8 cellular contexts compared by ENCODE assay signal in the genomic region with DNA sequence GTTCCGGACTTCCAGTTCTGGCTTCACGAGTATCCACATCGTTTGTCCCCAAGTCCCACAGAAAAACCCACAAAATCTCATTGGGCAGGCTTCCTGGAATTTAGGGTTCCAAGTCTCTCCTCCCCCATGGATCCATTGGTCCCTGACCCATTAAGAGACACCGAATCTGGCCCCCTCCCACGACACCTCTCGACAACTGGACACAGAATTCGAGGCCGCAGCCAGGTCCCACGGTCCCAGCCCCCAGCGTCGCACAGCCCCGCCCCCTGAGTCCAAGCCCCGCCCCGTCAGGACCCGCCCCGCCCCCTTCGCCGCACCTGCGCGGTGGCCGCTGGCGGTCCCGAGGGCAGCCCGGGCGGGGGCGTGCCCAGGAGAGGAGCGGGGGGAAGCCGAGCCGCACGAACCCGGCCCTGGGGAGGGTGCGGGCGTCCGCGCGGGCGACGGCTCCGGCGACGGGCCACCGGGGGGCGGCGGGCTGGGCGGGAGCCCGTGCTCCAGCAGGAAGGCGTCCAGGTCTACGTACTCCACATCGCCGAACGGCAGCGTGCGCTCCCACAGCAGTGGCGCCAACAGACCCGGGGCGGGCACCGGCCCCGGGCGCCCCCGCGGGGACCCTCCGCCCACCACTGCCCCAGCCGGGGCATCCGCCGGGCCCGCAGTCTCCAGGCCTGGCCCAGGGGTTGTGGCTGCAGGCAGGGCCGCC. TPM values are rescaled to one million over a fixed set of nuclear protein-coding genes. Genes with fewer than 3 reads are reported as not detected.
DNase-seq lines count a peak whose midpoint lies in the region; ATAC-seq, FAIRE-seq and TF ChIP-seq lines count a peak whose summit lies in the region.

No MANE protein-coding gene starts in this region.

- RAD21 ChIA-PET in GM12878 (lab: Charles Lee; ENCODE audit: unreplicated experiment) = interaction anchor here (2.7 kb wide), 1 partner anchor 11 kb away, joined by 10 read pairs; no protein-coding TSS in a partner anchor

- no peak for FAIRE-seq in GM12878 (lab: Jason Lieb, UNC)

- WGBS in GM12878 (ENCODE audit: insufficient coverage, insufficient replicate concordance, low lambda C conversion rate, missing lambda C conversion rate) = 2% methylated on average over 24 of the region's 67 CpGs
- 1 to 5% (median 1%) methylated on average over 12 to 67 of the region's 67 CpGs for WGBS in spleen, 5 donors

- DNase-seq in EL = peak; percentile 51
- peak; percentile 66 for DNase-seq in KBM-7
- DNase-seq in T-helper 9 cell = peak; percentile 74
- no peak for DNase-seq in GM12878 (ENCODE audit: low read depth, low spot score)
- peak; percentile 95 for DNase-seq in spleen
- DNase-seq in NCI-H128 (lab: John Stamatoyannopoulos, UW; ENCODE audit: unreplicated experiment) = no peak
- no peak for DNase-seq in HPDE6-E6E7 (ENCODE audit: extremely low spot score)

- H3K4me3 ChIP-seq in GM12878 = peak overlapping the region; percentile 89
- peak overlapping the region; percentile 83 for H3K4me3 ChIP-seq in iPS-20b (ENCODE audit: low read length)
- H3K4me3 ChIP-seq in spleen = peak overlapping the region; percentile 57 to 98 (median 77)

- H2AFZ ChIP-seq in GM12878 (ENCODE audit: control insufficient read depth, low read depth, low read length) = peak overlapping the region; percentile 64

- SMC1A ChIA-PET in GM12878 (lab: Charles Lee; ENCODE audit: uncharacterized antibody, unreplicated experiment) = interaction anchor here (2.8 kb wide), 1 partner anchor 12 kb away, joined by 22 read pairs; no protein-coding TSS in a partner anchor

- TF ChIP-seq CTCF in GM12878 (IDR thresholded peaks at IDR 0.05 in 2 of 3, conservative IDR thresholded peaks at IDR 0.05 in 1 of 3; ENCODE audit: control insufficient read depth in 2 of 3, extremely low read depth in 1 of 3, insufficient read depth in 1 of 3, low read depth in 3 of 3, low read length in 3 of 3) (no peak), spleen (IDR thresholded peaks at IDR 0.05 in 8 of 11, conservative IDR thresholded peaks at IDR 0.05 in 3 of 11) (peak in 1 of 11 experiments; percentile 15)

- peak overlapping the region; percentile 79 for H3K27ac ChIP-seq in GM12878 (ENCODE audit: control insufficient read depth, insufficient read depth)
- no peak overlapping the region for H3K27ac ChIP-seq in iPS-20b (ENCODE audit: low read length)
- peak overlapping the region; percentile 92 to 98 (median 95) for H3K27ac ChIP-seq in spleen

- peaks cover 5% of the 10 kb centered on the region for H3K79me2 ChIP-seq in GM12878 (ENCODE audit: control insufficient read depth, insufficient read depth, low read length)

- H3K4me1 ChIP-seq in GM12878 (ENCODE audit: control insufficient read depth, insufficient read depth, low read length) = peaks cover 28% of the 10 kb centered on the region
- peaks cover 22% of the 10 kb centered on the region; the same call in 1 of the 2 replicates for H3K4me1 ChIP-seq in iPS-20b (ENCODE audit: insufficient read depth, low read length)
- H3K4me1 ChIP-seq in spleen = peaks cover 40 to 92% (median 72%) of the 10 kb centered on the region in 6 donors

- peak; percentile 42 for ATAC-seq in GM12878

- no peak for TF ChIP-seq RAD21 in GM12878 (IDR thresholded peaks at IDR 0.05; ENCODE audit: insufficient read depth, low read depth, low read length)

- H4K20me1 ChIP-seq in GM12878 (ENCODE audit: control insufficient read depth, insufficient read depth) = no peaks in the 10 kb centered on the region

- no TSS peak for BruUV-seq in GM12878 (replicated peaks; lab: Mats Ljungman, UMichigan)

- H3K36me3 ChIP-seq in GM12878 (ENCODE audit: control insufficient read depth in 2 of 2, insufficient read depth in 2 of 2, low read length in 1 of 2) = peaks cover 0 to 3% of the 10 kb centered on the region in 2 experiments; a peak in 2 of 4 replicates
- H3K36me3 ChIP-seq in iPS-20b (ENCODE audit: insufficient read depth, low read depth, low read length) = peaks cover 11% of the 10 kb centered on the region; the same call in 1 of the 2 replicates
- H3K36me3 ChIP-seq in spleen = peaks cover 0 to 31% (median 20%) of the 10 kb centered on the region in 6 donors

- TF ChIP-seq EP300 in GM12878 (IDR thresholded peaks at IDR 0.05; ENCODE audit: borderline replicate concordance in 1 of 2, control insufficient read depth in 1 of 2, low read depth in 2 of 2, low read length in 2 of 2) = no peak

- CTCF ChIA-PET in GM12878 (lab: Yijun Ruan, JAX) = interaction anchor here (2.1 to 2.3 kb wide), 2 partner anchors 10 to 12 kb away, joined by 9 to 10 read pairs; a partner anchor contains a TSS

- peak overlapping the region; percentile 92 for H3K4me2 ChIP-seq in GM12878 (ENCODE audit: control insufficient read depth, insufficient read depth)

- intact Hi-C loops in GM12878 (cut with micrococcal nuclease; ENCODE audit: unreplicated experiment) = loop anchor here (10.0 kb wide), 1 partner anchor 329 kb away; a partner anchor contains a TSS
- intact Hi-C loops in spleen (cut with DNase I; ENCODE audit: low total_unique reads) = no loop called here

- peak; percentile 72 for TF ChIP-seq POLR2A in GM12878 (IDR thresholded peaks at IDR 0.05; ENCODE audit: low read depth, low read length)
- TF ChIP-seq POLR2A in spleen (IDR thresholded peaks at IDR 0.05) = peak in 1 of 3 donors; percentile 5

- POLR2A ChIA-PET in GM12878 (lab: Charles Lee) = interaction anchor here (0.6 to 3.3 kb wide), 3 partner anchors 9 to 18 kb away, joined by 5 to 62 read pairs (median 8); a partner anchor contains a TSS

- no peaks in the 10 kb centered on the region for H3K9me3 ChIP-seq in GM12878 (replicated peaks; ENCODE audit: control insufficient read depth, insufficient read depth, low read length)
- H3K9me3 ChIP-seq in iPS-20b (ENCODE audit: insufficient read depth, low read depth, low read length) = no peaks in the 10 kb centered on the region
- H3K9me3 ChIP-seq in spleen = no peaks in the 10 kb centered on the region

- H3K9ac ChIP-seq in GM12878 (ENCODE audit: control insufficient read depth, insufficient read depth, low read length) (peak overlapping the region; percentile 79), iPS-20b (ENCODE audit: low read depth, low read length) (peak overlapping the region; percentile 61; the same call in 1 of the 2 replicates)

- H3K27me3 ChIP-seq in GM12878 (replicated peaks in 1 of 2; ENCODE audit: control insufficient read depth in 2 of 2, insufficient read depth in 2 of 2, low read length in 1 of 2) (no peaks in the 10 kb centered on the region), iPS-20b (ENCODE audit: insufficient read depth, low read length) (peaks cover 12% of the 10 kb centered on the region; the same call in 1 of the 2 replicates), spleen (replicated peaks in 1 of 7) (no peaks in the 10 kb centered on the region)

- in situ Hi-C loops in KBM-7 (cut with MboI; ENCODE audit: low pct_unique_long_range_greater_than_20kb, low sequenced_read_pairs) = no loop called here
- in situ Hi-C loops in GM12878 (cut with MboI) = loop anchor here (25.0 kb wide), 1 partner anchor 1252 kb away; a partner anchor contains a TSS

RNA-seq across cellular contexts. Expression of a gene that starts 1.8 kb away (rescaled TPM):
- total RNA-seq in GM12878 (2013; cell fraction: nucleolus; rRNA removed) = 18.1 and 21.7 TPM in 2 replicates
- total RNA-seq in GM12878 (2014; rRNA removed) (10.5 and 10.6 TPM in 2 replicates), GM12878 (2014; rRNA removed; fragmentation: Illumina TruSeq; extraction: Trizol) (7.0 and 8.1 TPM in 2 replicates), GM12878 (2021) (6.7 and 7.3 TPM in 2 replicates), spleen (10 to 100 TPM; 11.4 to 29.5 (median 22.5) TPM)
- polyA plus RNA-seq in GM12878 (2011; ENCODE audit: low read depth) = 5.0 TPM
- polyA plus RNA-seq in GM12878 (2011; rRNA removed) (6.0 and 9.8 TPM in 2 replicates), GM12878 (2014; fragmentation: Illumina TruSeq; extraction: Trizol) (5.0 and 5.1 TPM in 2 replicates), GM12878 (2014; fragmentation: Nextera tagmentation; extraction: Ambion mirVana) (1 to 10 TPM; 2.0 to 2.6 TPM), GM12878 (2014; rRNA removed) (9.4 and 9.7 TPM in 2 replicates), GM12878 (2016; fragmentation: Nextera tagmentation; extraction: Ambion mirVana) (1 to 10 TPM; 4.0 to 7.1 TPM), spleen (10 to 100 TPM; 21.8 to 26.8 (median 24.1) TPM)
- 13.1 and 14.1 TPM in 2 replicates for polyA plus RNA-seq in GM12878 (2011; cell fraction: cytosol; rRNA removed)
- 10.3 and 11.2 TPM in 2 replicates for polyA plus RNA-seq in GM12878 (2011; cell fraction: nucleus; rRNA removed)
- polyA plus RNA-seq in GM12878 (2012) = 12.9 and 16.4 TPM in 2 replicates
- 6.6 and 9.1 TPM in 2 replicates for polyA minus RNA-seq in GM12878 (2011; rRNA and poly(A)+ RNA removed)
- 2.6 and 7.4 TPM in 2 replicates for polyA minus RNA-seq in GM12878 (2011; cell fraction: cytosol; rRNA and poly(A)+ RNA removed)
- polyA minus RNA-seq in GM12878 (2011; cell fraction: nucleus; rRNA and poly(A)+ RNA removed) = 3.9 and 4.3 TPM in 2 replicates

RNA-seq across cellular contexts. Expression of a gene that starts 10.6 kb away (rescaled TPM):
- total RNA-seq in GM12878 (2013; cell fraction: nucleolus; rRNA removed) = 0.54 and 0.61 TPM in 2 replicates
- 3.5 and 5.5 TPM in 2 replicates for total RNA-seq in GM12878 (2014; rRNA removed)
- 1.8 and 2.3 TPM in 2 replicates for total RNA-seq in GM12878 (2014; rRNA removed; fragmentation: Illumina TruSeq; extraction: Trizol)
- 3.3 and 3.9 TPM in 2 replicates for total RNA-seq in GM12878 (2021)
- polyA plus RNA-seq in GM12878 (2011; ENCODE audit: low read depth) = 6.3 TPM
- polyA plus RNA-seq in GM12878 (2011; rRNA removed) = 1.2 and 1.7 TPM in 2 replicates
- polyA plus RNA-seq in GM12878 (2011; cell fraction: cytosol; rRNA removed) = 2.6 and 5.5 TPM in 2 replicates
- polyA plus RNA-seq in GM12878 (2011; cell fraction: nucleus; rRNA removed) = 0.54 and 1.2 TPM in 2 replicates
- polyA plus RNA-seq in GM12878 (2012) = 9.7 and 10.8 TPM in 2 replicates
- 1.9 TPM in 2 replicates for polyA plus RNA-seq in GM12878 (2014; fragmentation: Illumina TruSeq; extraction: Trizol)
- polyA plus RNA-seq in GM12878 (2014; fragmentation: Nextera tagmentation; extraction: Ambion mirVana) = 1 to 10 TPM; 5.4 to 7.5 TPM
- 1.8 and 2.7 TPM in 2 replicates for polyA plus RNA-seq in GM12878 (2014; rRNA removed)
- 1 to 10 TPM; 1.9 to 2.6 TPM for polyA plus RNA-seq in GM12878 (2016; fragmentation: Nextera tagmentation; extraction: Ambion mirVana)
- 0.93 TPM in 1 of 2 replicates, not detected in the other for polyA minus RNA-seq in GM12878 (2011; rRNA and poly(A)+ RNA removed)
- 2.9 TPM in 1 of 2 replicates, not detected in the other for polyA minus RNA-seq in GM12878 (2011; cell fraction: cytosol; rRNA and poly(A)+ RNA removed)
- 1.9 TPM in 1 of 2 replicates, not detected in the other for polyA minus RNA-seq in GM12878 (2011; cell fraction: nucleus; rRNA and poly(A)+ RNA removed)
- 10 to 100 TPM in 2 of 7 donors, 1 to 10 TPM in 5; 1.9 to 10.7 (median 4.4) TPM for total RNA-seq in spleen
- polyA plus RNA-seq in spleen = 10 to 100 TPM in 2 of 3 donors, 1 to 10 TPM in 1; 9.7 to 14.5 (median 10.5) TPM

RNA-seq across cellular contexts. Expression of a gene that starts 16.1 kb away (rescaled TPM):
- total RNA-seq in GM12878 (2013; cell fraction: nucleolus; rRNA removed) = 31.6 and 32.6 TPM in 2 replicates
- total RNA-seq in GM12878 (2014; rRNA removed) (12.4 and 15.9 TPM in 2 replicates), GM12878 (2014; rRNA removed; fragmentation: Illumina TruSeq; extraction: Trizol) (6.5 and 7.1 TPM in 2 replicates), GM12878 (2021) (33.1 and 40.5 TPM in 2 replicates), spleen (10 to 100 TPM; 12.4 to 26.5 (median 23.5) TPM)
- polyA plus RNA-seq in GM12878 (2011; ENCODE audit: low read depth) = 3.6 TPM
- polyA plus RNA-seq in GM12878 (2011; rRNA removed) (3.0 and 5.7 TPM in 2 replicates), GM12878 (2014; fragmentation: Illumina TruSeq; extraction: Trizol) (2.2 and 4.7 TPM in 2 replicates), GM12878 (2014; fragmentation: Nextera tagmentation; extraction: Ambion mirVana) (under 1 TPM; 0.37 to 0.75 TPM), GM12878 (2014; rRNA removed) (26.4 and 31.5 TPM in 2 replicates), GM12878 (2016; fragmentation: Nextera tagmentation; extraction: Ambion mirVana) (10 to 100 TPM; 29.7 to 31.7 TPM), spleen (10 to 100 TPM in 1 of 3 donors, 1 to 10 TPM in 2; 7.9 to 20.8 (median 9.7) TPM)
- 9.0 and 13.9 TPM in 2 replicates for polyA plus RNA-seq in GM12878 (2011; cell fraction: cytosol; rRNA removed)
- 35.3 and 48.6 TPM in 2 replicates for polyA plus RNA-seq in GM12878 (2011; cell fraction: nucleus; rRNA removed)
- polyA plus RNA-seq in GM12878 (2012) = 11.0 and 11.4 TPM in 2 replicates
- 10.2 and 16.4 TPM in 2 replicates for polyA minus RNA-seq in GM12878 (2011; rRNA and poly(A)+ RNA removed)
- 7.8 and 8.0 TPM in 2 replicates for polyA minus RNA-seq in GM12878 (2011; cell fraction: cytosol; rRNA and poly(A)+ RNA removed)
- 12.0 and 29.9 TPM in 2 replicates for polyA minus RNA-seq in GM12878 (2011; cell fraction: nucleus; rRNA and poly(A)+ RNA removed)

RNA-seq across cellular contexts. Expression of a gene that starts 16.4 kb away (rescaled TPM):
- 289 and 293 TPM in 2 replicates for total RNA-seq in GM12878 (2013; cell fraction: nucleolus; rRNA removed)
- 3,864 and 4,267 TPM in 2 replicates for total RNA-seq in GM12878 (2014; rRNA removed)
- total RNA-seq in GM12878 (2014; rRNA removed; fragmentation: Illumina TruSeq; extraction: Trizol) = 2,138 and 2,306 TPM in 2 replicates
- total RNA-seq in GM12878 (2021) = 2,548 and 2,593 TPM in 2 replicates
- polyA plus RNA-seq in GM12878 (2011; ENCODE audit: low read depth) = 2,279 TPM
- 786 and 1,901 TPM in 2 replicates for polyA plus RNA-seq in GM12878 (2011; rRNA removed)
- polyA plus RNA-seq in GM12878 (2011; cell fraction: cytosol; rRNA removed) = 2,627 and 2,723 TPM in 2 replicates
- 1,070 and 1,187 TPM in 2 replicates for polyA plus RNA-seq in GM12878 (2011; cell fraction: nucleus; rRNA removed)
- polyA plus RNA-seq in GM12878 (2012) = 3,508 and 3,752 TPM in 2 replicates
- 1,711 and 2,137 TPM in 2 replicates for polyA plus RNA-seq in GM12878 (2014; fragmentation: Illumina TruSeq; extraction: Trizol)
- polyA plus RNA-seq in GM12878 (2014; fragmentation: Nextera tagmentation; extraction: Ambion mirVana) = 100 to 1,000 TPM; 393 to 844 TPM
- 3,670 and 3,986 TPM in 2 replicates for polyA plus RNA-seq in GM12878 (2014; rRNA removed)
- 1,000 to 10,000 TPM; 1,291 to 1,299 TPM for polyA plus RNA-seq in GM12878 (2016; fragmentation: Nextera tagmentation; extraction: Ambion mirVana)
- 387 and 961 TPM in 2 replicates for polyA minus RNA-seq in GM12878 (2011; rRNA and poly(A)+ RNA removed)
- 657 and 660 TPM in 2 replicates for polyA minus RNA-seq in GM12878 (2011; cell fraction: cytosol; rRNA and poly(A)+ RNA removed)
- 152 and 213 TPM in 2 replicates for polyA minus RNA-seq in GM12878 (2011; cell fraction: nucleus; rRNA and poly(A)+ RNA removed)
- total RNA-seq in spleen = 1,000 to 10,000 TPM; 1,136 to 2,739 (median 1,465) TPM
- 1,000 to 10,000 TPM; 3,728 to 5,575 (median 5,277) TPM for polyA plus RNA-seq in spleen

RNA-seq across cellular contexts. Expression of a gene that starts 20.5 kb away (rescaled TPM):
- total RNA-seq in GM12878 (2013; cell fraction: nucleolus; rRNA removed) = 6.6 and 8.7 TPM in 2 replicates
- total RNA-seq in GM12878 (2014; rRNA removed) = 0.44 and 1.6 TPM in 2 replicates
- total RNA-seq in GM12878 (2014; rRNA removed; fragmentation: Illumina TruSeq; extraction: Trizol) = 0.31 and 0.88 TPM in 2 replicates
- 1.3 and 2.5 TPM in 2 replicates for total RNA-seq in GM12878 (2021)
- polyA plus RNA-seq in GM12878 (2011; ENCODE audit: low read depth) = 0.13 TPM
- 0.10 and 0.29 TPM in 2 replicates for polyA plus RNA-seq in GM12878 (2011; rRNA removed)
- polyA plus RNA-seq in GM12878 (2011; cell fraction: cytosol; rRNA removed) = 0.33 and 0.53 TPM in 2 replicates
- polyA plus RNA-seq in GM12878 (2011; cell fraction: nucleus; rRNA removed) = 0.81 and 1.8 TPM in 2 replicates
- 0.13 and 0.24 TPM in 2 replicates for polyA plus RNA-seq in GM12878 (2012)
- polyA plus RNA-seq in GM12878 (2014; fragmentation: Illumina TruSeq; extraction: Trizol) = not detected in 2 replicates
- not detected for polyA plus RNA-seq in GM12878 (2014; fragmentation: Nextera tagmentation; extraction: Ambion mirVana)
- polyA plus RNA-seq in GM12878 (2014; rRNA removed) = 0.35 and 0.72 TPM in 2 replicates
- polyA plus RNA-seq in GM12878 (2016; fragmentation: Nextera tagmentation; extraction: Ambion mirVana) = under 1 TPM in 1 of 2 experiments, not detected in 1; 0.14 TPM
- 0.44 and 1.8 TPM in 2 replicates for polyA minus RNA-seq in GM12878 (2011; rRNA and poly(A)+ RNA removed)
- polyA minus RNA-seq in GM12878 (2011; cell fraction: cytosol; rRNA and poly(A)+ RNA removed) = not detected in 2 replicates
- 5.2 and 9.2 TPM in 2 replicates for polyA minus RNA-seq in GM12878 (2011; cell fraction: nucleus; rRNA and poly(A)+ RNA removed)
- total RNA-seq in spleen = 1 to 10 TPM in 1 of 7 donors, under 1 TPM in 1, not detected in 5; 0.46 to 2.0 TPM
- polyA plus RNA-seq in spleen = under 1 TPM; 0.04 to 0.67 (median 0.20) TPM

Comparison
In these comparisons a context has a peak if more than half of its experiments do, and no peak if none do; other contexts are left out.
1. DNase-seq: peak in EL (single experiment), KBM-7 (single experiment), T-helper 9 cell (single experiment) and spleen (single experiment); none in GM12878 (single experiment), NCI-H128 (single experiment) and HPDE6-E6E7 (single experiment).
2. Peak in every context shown above with its lines, with median percentiles within 50 percentile points of each other: H3K4me3 ChIP-seq.